17 cellular contexts compared by ENCODE assay signal in genomic region chr4:75046226-75046625, GRCh38.
A peak's percentile ranks its signal among the peaks of the same experiment; 100 is the strongest.
DNase-seq lines count a peak whose midpoint lies in the region; ATAC-seq and TF ChIP-seq lines count a peak whose summit lies in the region.
"Had no signal": no experiment of that assay in that cellular context is flagged by ENCODE, and none has a peak within 500 bp of the region (broad histone marks: within the 10 kb centered on the region; RNA-seq: fewer than 3 reads in every experiment).

No MANE protein-coding gene starts in this region.

- H3K36me3 ChIP-seq in OCI-LY3 (replicated peaks; ENCODE audit: low read depth, low read length) = peaks cover 85% of the 10 kb centered on the region
- H3K36me3 ChIP-seq: BLaER1 had no signal

- peak overlapping the region; percentile 31 for H3K4me2 ChIP-seq in OCI-LY3 (ENCODE audit: low read length)
- H3K4me2 ChIP-seq: BLaER1 had no signal

- H3K27me3 ChIP-seq in OCI-LY3 (ENCODE audit: low read depth, low read length) = no peaks in the 10 kb centered on the region
- H3K27me3 ChIP-seq: BLaER1 had no signal

- peak overlapping the region; percentile 57 for H3K27ac ChIP-seq in OCI-LY3 (ENCODE audit: low read length)
- peak overlapping the region; percentile 61 for H3K27ac ChIP-seq in caudate nucleus (ENCODE audit: low read depth, low read length)
- no peak overlapping the region for H3K27ac ChIP-seq in RWPE1
- H3K27ac ChIP-seq: BLaER1, C4-2B, GM23248 had no signal

- POLR2A ChIA-PET in RWPE1 (lab: Yijun Ruan, JAX; ENCODE audit: low non-redundant PET) = no interaction called here

- H4K20me1 ChIP-seq in OCI-LY3 (ENCODE audit: insufficient read depth, low read length) = peaks cover 14% of the 10 kb centered on the region
- H4K20me1 ChIP-seq: BLaER1 had no signal

- no peak for TF ChIP-seq CTCF in OCI-LY3 (IDR thresholded peaks at IDR 0.05; ENCODE audit: low read depth, low read length)
- TF ChIP-seq CTCF in RWPE1 (conservative IDR thresholded peaks at IDR 0.05; ENCODE audit: low read depth) = no peak

- peak overlapping the region in 5 of 8 donors; percentile 13 to 67 (median 35) for H3K4me3 Mint-ChIP-seq in naive B cell
- H3K4me3 Mint-ChIP-seq in activated T-helper 1 cell treated with anti-CD3 and anti-CD28 coated beads, Interleukin-12 subunit alpha, Interleukin-12 subunit beta, Interleukin-2, Interleukin-4 antibody, amounts not matched to agents 30 ng/mL and 10 ng/mL and 1 ng/mL, durations not matched to agents 14 hours and 24 hours and 36 hours = no peak overlapping the region
- H3K4me3 Mint-ChIP-seq: CD4-positive, CD25-positive, alpha-beta regulatory T cell; CD8-positive, alpha-beta T cell had no signal

- no peak overlapping the region for H3K27ac Mint-ChIP-seq in naive B cell
- no peak overlapping the region for H3K27ac Mint-ChIP-seq in activated T-helper 1 cell treated with anti-CD3 and anti-CD28 coated beads, Interleukin-12 subunit alpha, Interleukin-12 subunit beta, Interleukin-2, Interleukin-4 antibody, amounts not matched to agents 30 ng/mL and 10 ng/mL and 1 ng/mL, durations not matched to agents 14 hours and 24 hours and 36 hours
- H3K27ac Mint-ChIP-seq: CD4-positive, CD25-positive, alpha-beta regulatory T cell; CD8-positive, alpha-beta T cell had no signal

- peaks cover 0 to 16% of the 10 kb centered on the region in 2 donors for H3K36me3 Mint-ChIP-seq in naive B cell
- no peaks in the 10 kb centered on the region for H3K36me3 Mint-ChIP-seq in activated T-helper 1 cell treated with anti-CD3 and anti-CD28 coated beads, Interleukin-12 subunit alpha, Interleukin-12 subunit beta, Interleukin-2, Interleukin-4 antibody, amounts not matched to agents 30 ng/mL and 10 ng/mL and 1 ng/mL, durations not matched to agents 14 hours and 24 hours and 36 hours (ENCODE audit: low read depth)
- H3K36me3 Mint-ChIP-seq: CD4-positive, CD25-positive, alpha-beta regulatory T cell; CD8-positive, alpha-beta T cell had no signal

- ATAC-seq in naive B cell (ENCODE audit: low read depth in 2 of 2) = peak; percentile 40 to 42
- ATAC-seq: CD8-positive, alpha-beta T cell had no signal

- no peaks in the 10 kb centered on the region for H3K27me3 Mint-ChIP-seq in naive B cell
- no peaks in the 10 kb centered on the region for H3K27me3 Mint-ChIP-seq in activated T-helper 1 cell treated with anti-CD3 and anti-CD28 coated beads, Interleukin-12 subunit alpha, Interleukin-12 subunit beta, Interleukin-2, Interleukin-4 antibody, amounts not matched to agents 30 ng/mL and 10 ng/mL and 1 ng/mL, durations not matched to agents 14 hours and 24 hours and 36 hours (ENCODE audit: insufficient read depth)

- peaks cover 11 to 16% (median 15%) of the 10 kb centered on the region in 3 donors for H3K4me1 Mint-ChIP-seq in naive B cell
- no peaks in the 10 kb centered on the region for H3K4me1 Mint-ChIP-seq in activated T-helper 1 cell treated with anti-CD3 and anti-CD28 coated beads, Interleukin-12 subunit alpha, Interleukin-12 subunit beta, Interleukin-2, Interleukin-4 antibody, amounts not matched to agents 30 ng/mL and 10 ng/mL and 1 ng/mL, durations not matched to agents 14 hours and 24 hours and 36 hours (ENCODE audit: low read depth)
- H3K4me1 Mint-ChIP-seq: CD4-positive, CD25-positive, alpha-beta regulatory T cell had no signal

- peaks cover 44% of the 10 kb centered on the region for H3K79me2 ChIP-seq in OCI-LY3 (ENCODE audit: low read length)

- no peak overlapping the region for H3K4me3 ChIP-seq in OCI-LY3 (ENCODE audit: low read length)
- H3K4me3 ChIP-seq: BLaER1, GM23248 had no signal

- H3K9me3 Mint-ChIP-seq in naive B cell = peaks cover 0 to 5% (median 2%) of the 10 kb centered on the region in 7 donors
- no peaks in the 10 kb centered on the region for H3K9me3 Mint-ChIP-seq in activated T-helper 1 cell treated with anti-CD3 and anti-CD28 coated beads, Interleukin-12 subunit alpha, Interleukin-12 subunit beta, Interleukin-2, Interleukin-4 antibody, amounts not matched to agents 30 ng/mL and 10 ng/mL and 1 ng/mL, durations not matched to agents 14 hours and 24 hours and 36 hours
- H3K9me3 Mint-ChIP-seq: CD8-positive, alpha-beta T cell had no signal

- no peaks in the 10 kb centered on the region for H3K9me3 ChIP-seq in OCI-LY3 (ENCODE audit: insufficient read depth, low read length)
- H3K9me3 ChIP-seq: Caco-2 had no signal

- no peak overlapping the region for H2AFZ ChIP-seq in OCI-LY3 (ENCODE audit: low read depth, low read length)
- H2AFZ ChIP-seq: GM23248 had no signal

- DNase-seq in caudate nucleus (lab: John Stamatoyannopoulos, UW) = no peak
- no peak for DNase-seq in naive B cell
- DNase-seq in activated T-helper 1 cell treated with anti-CD3 and anti-CD28 coated beads, Interleukin-12 subunit alpha, Interleukin-12 subunit beta, Interleukin-2, Interleukin-4 antibody, amounts not matched to agents 30 ng/mL and 10 ng/mL and 1 ng/mL, durations not matched to agents 14 hours and 24 hours and 36 hours (ENCODE audit: low spot score) = no peak
- DNase-seq in RWPE1 (ENCODE audit: low spot score) = no peak
- no peak for DNase-seq in SHP77 treated with DMSO at 0.1 percent for 48 hours (lab: John Stamatoyannopoulos, UW)
- no peak for DNase-seq in NCI-H187 (lab: John Stamatoyannopoulos, UW)
- DNase-seq: Caco-2; CD4-positive, CD25-positive, alpha-beta regulatory T cell; CD8-positive, alpha-beta T cell; DMS153; DND-41; GM23248; H7; HCEC 1CT had no signal

- CTCF ChIA-PET in RWPE1 (lab: Yijun Ruan, JAX) = no interaction called here

- peak overlapping the region; percentile 4; the same call in 1 of the 2 replicates for H3K9ac ChIP-seq in OCI-LY3 (ENCODE audit: low read length)
- H3K9ac ChIP-seq: BLaER1, GM23248 had no signal

- intact Hi-C loops in activated T-helper 1 cell treated with anti-CD3 and anti-CD28 coated beads, Interleukin-12 subunit alpha, Interleukin-12 subunit beta, Interleukin-2, Interleukin-4 antibody, amounts not matched to agents 30 ng/mL and 10 ng/mL and 1 ng/mL, durations not matched to agents 14 hours and 24 hours and 36 hours (cut with micrococcal nuclease) = no loop called here

- H3K4me1 ChIP-seq in OCI-LY3 (ENCODE audit: low read length) = peaks cover 24% of the 10 kb centered on the region
- H3K4me1 ChIP-seq: BLaER1, Caco-2 had no signal
